1 cellular context compared by ENCODE assay signal in genomic region chr10:102418612-102419560, GRCh38.
TF ChIP-seq lines count a peak whose summit lies in the region.

TSS of gene PSD (minus strand) at chr10:102418785. CDS start at chr10:102417038, 1,747 bp downstream.

TF ChIP-seq in WTC11, 78 proteins besides CTCF, POLR2A, EP300 and RAD21 (continued from another document and continues in another):
- TF ChIP-seq ATF3 (CRISPR knock-in tag; conservative IDR thresholded peaks at IDR 0.05) (no peak), ATF6 (CRISPR knock-in tag; IDR thresholded peaks at IDR 0.05) (no peak), USF1 (CRISPR knock-in tag; IDR thresholded peaks at IDR 0.05) (no peak), ZNF416 (CRISPR knock-in tag; IDR thresholded peaks at IDR 0.05) (no peak), E2F1 (CRISPR knock-in tag; IDR thresholded peaks at IDR 0.05) (no peak), ZNF138 (CRISPR knock-in tag; conservative IDR thresholded peaks at IDR 0.05) (no peak), JUN (CRISPR knock-in tag; IDR thresholded peaks at IDR 0.05) (no peak), GABPB1 (CRISPR knock-in tag; IDR thresholded peaks at IDR 0.05) (no peak), ZNF512 (CRISPR knock-in tag; IDR thresholded peaks at IDR 0.05; ENCODE audit: borderline replicate concordance) (no peak), ERG (CRISPR knock-in tag; IDR thresholded peaks at IDR 0.05) (no peak), PRDM15 (CRISPR knock-in tag; IDR thresholded peaks at IDR 0.05) (0 out of 2 replicates have a peak, but pooled peaks have one; percentile 12), RELA (CRISPR knock-in tag; IDR thresholded peaks at IDR 0.05; ENCODE audit: borderline replicate concordance) (no peak), ZNF281 (CRISPR knock-in tag; IDR thresholded peaks at IDR 0.05) (no peak), ZNF423 (CRISPR knock-in tag; IDR thresholded peaks at IDR 0.05) (no peak; the same call in 1 of the 2 replicates), OVOL2 (CRISPR knock-in tag; IDR thresholded peaks at IDR 0.05; ENCODE audit: borderline replicate concordance) (no peak), SP1 (CRISPR knock-in tag; conservative IDR thresholded peaks at IDR 0.05) (peak; percentile 42), STAT6 (CRISPR knock-in tag; conservative IDR thresholded peaks at IDR 0.05; ENCODE audit: low read depth) (no peak), IRF1 (CRISPR knock-in tag; IDR thresholded peaks at IDR 0.05) (no peak), MXD4 (CRISPR knock-in tag; IDR thresholded peaks at IDR 0.05; ENCODE audit: borderline replicate concordance) (no peak), ATF2 (CRISPR knock-in tag; IDR thresholded peaks at IDR 0.05; ENCODE audit: borderline replicate concordance, low read depth) (no peak), MAX (CRISPR knock-in tag; IDR thresholded peaks at IDR 0.05) (peak; percentile 73), E2F4 (CRISPR knock-in tag; IDR thresholded peaks at IDR 0.05; ENCODE audit: borderline replicate concordance, low read depth) (no peak), AFF4 (CRISPR knock-in tag; IDR thresholded peaks at IDR 0.05; ENCODE audit: borderline replicate concordance) (no peak)
